In genomic region chr3:15361494-15362214, GRCh38 we compare ENCODE assay signal across 8 cellular contexts.
A peak's percentile ranks its signal among the peaks of the same experiment; 100 is the strongest.
DNase-seq lines count a peak whose midpoint lies in the region; ATAC-seq and TF ChIP-seq lines count a peak whose summit lies in the region.

No MANE protein-coding gene starts in this region.

- peak; percentile 73 for ATAC-seq in GM19025 (IDR thresholded peaks at IDR 0.05; ENCODE audit: low read depth, unreplicated experiment)
- peak; percentile 66 for ATAC-seq in HG03095 (IDR thresholded peaks at IDR 0.05; ENCODE audit: unreplicated experiment)

- H3K27ac ChIP-seq in ACC112 (ENCODE audit: low read depth, low read length) = peak overlapping the region; percentile 58
- 0 out of 2 replicates have a peak overlapping the region, but pooled peaks have one; percentile 6 for H3K27ac ChIP-seq in SU-DHL-6 (ENCODE audit: low read depth, low read length)
- peak overlapping the region; percentile 40 for H3K27ac ChIP-seq in effector memory CD4-positive, alpha-beta T cell (ENCODE audit: insufficient read depth, low read length, poor library complexity, severe bottlenecking)

- no peaks in the 10 kb centered on the region for H3K27me3 ChIP-seq in ACC112 (ENCODE audit: insufficient read depth, low read length)
- no peaks in the 10 kb centered on the region for H3K27me3 ChIP-seq in SU-DHL-6 (ENCODE audit: low read length)
- no peaks in the 10 kb centered on the region for H3K27me3 ChIP-seq in effector memory CD4-positive, alpha-beta T cell (replicated peaks; ENCODE audit: control insufficient read depth, insufficient read depth, low read length, poor library complexity, severe bottlenecking)

- H3K9me3 ChIP-seq in SU-DHL-6 (ENCODE audit: insufficient read depth, low read length) = no peaks in the 10 kb centered on the region
- no peaks in the 10 kb centered on the region for H3K9me3 ChIP-seq in effector memory CD4-positive, alpha-beta T cell (ENCODE audit: control insufficient read depth, low read length)

- H2AFZ ChIP-seq in ACC112 (ENCODE audit: low read length, unreplicated experiment) (peak overlapping the region; percentile 73), SU-DHL-6 (ENCODE audit: low read depth, low read length, severe bottlenecking) (peak overlapping the region; percentile 32)

- H3K9me2 ChIP-seq in SU-DHL-6 (replicated peaks; ENCODE audit: insufficient read depth, low read length) = no peaks in the 10 kb centered on the region

- peak overlapping the region; percentile 26 for H3K4me2 ChIP-seq in SU-DHL-6 (ENCODE audit: low read depth, low read length, poor library complexity, severe bottlenecking)

- H3K79me2 ChIP-seq in ACC112 (ENCODE audit: control insufficient read depth, insufficient read depth, low read length, unreplicated experiment) (no peaks in the 10 kb centered on the region), SU-DHL-6 (ENCODE audit: insufficient read depth, low read length) (no peaks in the 10 kb centered on the region)

- H3F3A ChIP-seq in SU-DHL-6 (ENCODE audit: insufficient read depth) = no peaks in the 10 kb centered on the region

- no peaks in the 10 kb centered on the region for H3K36me3 ChIP-seq in ACC112 (ENCODE audit: insufficient read depth, low read length)
- no peaks in the 10 kb centered on the region for H3K36me3 ChIP-seq in SU-DHL-6 (ENCODE audit: low read length)
- no peaks in the 10 kb centered on the region for H3K36me3 ChIP-seq in effector memory CD4-positive, alpha-beta T cell (ENCODE audit: control insufficient read depth, insufficient read depth, low read length)

- H4K20me1 ChIP-seq in SU-DHL-6 (ENCODE audit: low read depth, low read length) = no peaks in the 10 kb centered on the region

- H3K9ac ChIP-seq in SU-DHL-6 (ENCODE audit: low read length) = no peak overlapping the region

- TF ChIP-seq CTCF in SU-DHL-6 (IDR thresholded peaks at IDR 0.05; ENCODE audit: insufficient read depth, low read length, poor library complexity, severe bottlenecking) = no peak

- H3K4me3 ChIP-seq in ACC112 (ENCODE audit: low read depth, low read length) = peak overlapping the region; percentile 8; the same call in 1 of the 2 replicates
- no peak overlapping the region for H3K4me3 ChIP-seq in SU-DHL-6 (ENCODE audit: insufficient read depth, low read length, poor library complexity, severe bottlenecking)
- no peak overlapping the region for H3K4me3 ChIP-seq in effector memory CD4-positive, alpha-beta T cell (ENCODE audit: insufficient read depth, low read depth, low read length, poor library complexity, severe bottlenecking)

- peaks cover 24% of the 10 kb centered on the region for H3K4me1 ChIP-seq in ACC112 (ENCODE audit: control insufficient read depth, insufficient read depth, low read length, unreplicated experiment)
- H3K4me1 ChIP-seq in effector memory CD4-positive, alpha-beta T cell (ENCODE audit: control insufficient read depth, insufficient read depth, low read length, poor library complexity, severe bottlenecking) = peaks cover 26% of the 10 kb centered on the region

- no peak for DNase-seq in effector memory CD4-positive, alpha-beta T cell
- peak; percentile 78 for DNase-seq in stimulated activated CD4-positive, alpha-beta T cell treated with anti-CD3 and anti-CD28 coated beads, Interleukin-4, amount 100 ng/mL, for 24 hours
- no peak for DNase-seq in Ammon's horn (ENCODE audit: low spot score)
- DNase-seq in DMS79 (lab: John Stamatoyannopoulos, UW) = no peak

Comparison
In these comparisons a context has a peak if more than half of its experiments do, and no peak if none do; other contexts are left out.
1. H3K27ac ChIP-seq: peak in every context shown above with its lines; median percentile 58 in ACC112; 40 in effector memory CD4-positive, alpha-beta T cell; 6 in SU-DHL-6.